ENCODE assay signal across 25 cellular contexts in genomic region chr5:75706775-75707174, GRCh38.
"Had no signal": no experiment of that assay in that cellular context is flagged by ENCODE, and none has a peak within 500 bp of the region (broad histone marks: within the 10 kb centered on the region; RNA-seq: fewer than 3 reads in every experiment).

No MANE protein-coding gene starts in this region.

- H3K4me1 ChIP-seq: lower lobe of right lung, pancreas, prostate gland, suprapubic skin, tibial nerve, uterus had no signal

- H3K27ac Mint-ChIP-seq: nephron; stimulated activated effector memory CD8-positive, alpha-beta T cell treated with anti-CD3 and anti-CD28 coated beads, Interleukin-12 subunit alpha, Interleukin-12 subunit beta, amount 100 ng/mL, for 72 hours; stimulated activated naive CD8-positive, alpha-beta T cell treated with anti-CD3 and anti-CD28 coated beads, Interleukin-15, Interleukin-2, amounts not matched to agents 100 ng/mL and 50 ng/mL, for 24 hours; type B pancreatic cell had no signal

- H3K9me3 ChIP-seq: left lung, lower lobe of right lung, pancreas, prostate gland, spleen, suprapubic skin, tibial nerve, uterus had no signal

- H3K36me3 ChIP-seq: prostate gland, uterus had no signal

- H3K4me3 Mint-ChIP-seq: naive thymus-derived CD8-positive, alpha-beta T cell; nephron; neural crest cell; stimulated activated effector memory CD8-positive, alpha-beta T cell treated with anti-CD3 and anti-CD28 coated beads, Interleukin-12 subunit alpha, Interleukin-12 subunit beta, amount 100 ng/mL, for 72 hours; stimulated activated naive CD8-positive, alpha-beta T cell treated with anti-CD3 and anti-CD28 coated beads, Interleukin-15, Interleukin-2, amounts not matched to agents 100 ng/mL and 50 ng/mL, for 24 hours; type B pancreatic cell had no signal

- H3K9me3 Mint-ChIP-seq: naive thymus-derived CD8-positive, alpha-beta T cell; nephron; neural crest cell; stimulated activated effector memory CD8-positive, alpha-beta T cell treated with anti-CD3 and anti-CD28 coated beads, Interleukin-12 subunit alpha, Interleukin-12 subunit beta, amount 100 ng/mL, for 72 hours; stimulated activated naive CD8-positive, alpha-beta T cell treated with anti-CD3 and anti-CD28 coated beads, Interleukin-15, Interleukin-2, amounts not matched to agents 100 ng/mL and 50 ng/mL, for 24 hours; type B pancreatic cell had no signal

- H3K4me3 ChIP-seq: left lung, lower lobe of right lung, pancreas, prostate gland, skin epidermis, spleen, suprapubic skin, tibial nerve, uterus had no signal

- DNase-seq: kidney; left colon; left lung; lower lobe of right lung; mammary epithelial cell; mesenchymal stem cell; naive thymus-derived CD8-positive, alpha-beta T cell; nucleus accumbens; pancreas; retina; right cardiac atrium; spleen; stimulated activated CD4-positive, alpha-beta T cell treated with anti-CD3 and anti-CD28 coated beads, Interleukin-4, amount 100 ng/mL, for 24 hours; stimulated activated naive CD4-positive, alpha-beta T cell; uterus had no signal

- H3K27me3 Mint-ChIP-seq: naive thymus-derived CD8-positive, alpha-beta T cell; stimulated activated naive CD8-positive, alpha-beta T cell treated with anti-CD3 and anti-CD28 coated beads, Interleukin-15, Interleukin-2, amounts not matched to agents 100 ng/mL and 50 ng/mL, for 24 hours; type B pancreatic cell had no signal

- ATAC-seq: left colon; naive thymus-derived CD8-positive, alpha-beta T cell; right cardiac atrium; sciatic nerve; stimulated activated effector memory CD8-positive, alpha-beta T cell treated with anti-CD3 and anti-CD28 coated beads, Interleukin-12 subunit alpha, Interleukin-12 subunit beta, amount 100 ng/mL, for 72 hours had no signal

- H3K4me1 Mint-ChIP-seq: nephron, neural crest cell had no signal

- H3K27ac ChIP-seq: left lung, lower lobe of right lung, pancreas, prostate gland, skin epidermis, spleen, suprapubic skin, tibial nerve, uterus had no signal

- H3K27me3 ChIP-seq: left lung, pancreas, spleen, suprapubic skin, tibial nerve, uterus had no signal
